In the genomic region with DNA sequence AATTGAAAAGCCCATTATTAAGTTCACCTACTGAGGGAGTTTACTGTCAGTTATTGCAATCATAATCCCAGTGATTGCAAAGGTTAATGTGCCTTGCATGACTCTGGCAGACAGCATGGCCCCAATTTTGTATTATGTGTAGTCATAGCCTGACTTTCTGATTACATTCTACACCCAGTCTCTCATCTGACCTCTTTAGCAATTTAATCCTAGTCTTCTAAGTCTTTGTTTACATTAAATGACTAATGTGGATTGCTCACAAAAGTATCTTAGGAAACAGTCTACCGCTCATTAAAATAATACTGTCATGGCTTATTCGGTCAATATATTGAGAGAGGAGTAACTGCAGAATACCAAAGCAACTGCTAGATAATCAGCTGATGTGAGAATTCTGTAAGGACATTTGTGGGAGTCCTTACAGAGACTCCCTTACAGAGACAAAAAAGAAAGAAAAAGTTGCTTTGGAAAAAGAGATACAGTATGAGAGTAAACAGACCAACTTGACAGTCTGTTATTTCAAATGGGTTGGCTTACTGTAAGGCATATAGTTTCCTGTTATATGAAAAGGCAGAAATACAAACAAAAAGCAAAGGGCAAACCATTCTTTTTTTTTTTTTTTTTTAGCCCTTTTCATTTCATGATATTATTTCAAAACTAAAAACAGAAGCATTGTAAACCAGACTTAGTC, we compare ENCODE assay signal across 1 cellular context.
TF ChIP-seq lines count a peak whose summit lies in the region.

No MANE protein-coding gene starts in this region.

TF ChIP-seq in HCT116, 20 proteins besides CTCF, POLR2A, EP300 and RAD21:
- TF ChIP-seq CBX3 (IDR thresholded peaks at IDR 0.05; ENCODE audit: low read depth) (0 out of 2 replicates have a peak, but pooled peaks have one; percentile 16), ZFX (IDR thresholded peaks at IDR 0.05) (no peak), ZNF274 (IDR thresholded peaks at IDR 0.05; ENCODE audit: low read depth, low read length) (no peak), EZH2phosphoT487 (IDR thresholded peaks at IDR 0.05; ENCODE audit: borderline replicate concordance) (no peak), CEBPB (IDR thresholded peaks at IDR 0.05; ENCODE audit: low read depth) (peak; percentile 50; the same call in 1 of the 2 replicates), FOSL1 (IDR thresholded peaks at IDR 0.05; ENCODE audit: low read depth) (peak; percentile 46; the same call in 1 of the 2 replicates), EGR1 (IDR thresholded peaks at IDR 0.05; ENCODE audit: low read depth) (no peak), SIN3A (IDR thresholded peaks at IDR 0.05; ENCODE audit: low read depth) (no peak), YY1 (IDR thresholded peaks at IDR 0.05; ENCODE audit: extremely low read depth, insufficient replicate concordance, low read depth, low read length) (no peak), ELF1 (IDR thresholded peaks at IDR 0.05; ENCODE audit: borderline replicate concordance, low read depth) (no peak), SP1 (IDR thresholded peaks at IDR 0.05; ENCODE audit: low read depth) (0 out of 2 replicates have a peak, but pooled peaks have one; percentile 25), JUND (IDR thresholded peaks at IDR 0.05) (peak; percentile 34; the same call in 1 of the 2 replicates), SRF (IDR thresholded peaks at IDR 0.05; ENCODE audit: low read depth) (no peak), TCF7L2 (IDR thresholded peaks at IDR 0.05; ENCODE audit: borderline replicate concordance, extremely low read depth, insufficient read depth, insufficient read length) (no peak), POLR2AphosphoS5 (IDR thresholded peaks at IDR 0.05; ENCODE audit: low read depth, low read length) (no peak), EZH2 (IDR thresholded peaks at IDR 0.05) (no peak)
- TF ChIP-seq, protein P1, sequence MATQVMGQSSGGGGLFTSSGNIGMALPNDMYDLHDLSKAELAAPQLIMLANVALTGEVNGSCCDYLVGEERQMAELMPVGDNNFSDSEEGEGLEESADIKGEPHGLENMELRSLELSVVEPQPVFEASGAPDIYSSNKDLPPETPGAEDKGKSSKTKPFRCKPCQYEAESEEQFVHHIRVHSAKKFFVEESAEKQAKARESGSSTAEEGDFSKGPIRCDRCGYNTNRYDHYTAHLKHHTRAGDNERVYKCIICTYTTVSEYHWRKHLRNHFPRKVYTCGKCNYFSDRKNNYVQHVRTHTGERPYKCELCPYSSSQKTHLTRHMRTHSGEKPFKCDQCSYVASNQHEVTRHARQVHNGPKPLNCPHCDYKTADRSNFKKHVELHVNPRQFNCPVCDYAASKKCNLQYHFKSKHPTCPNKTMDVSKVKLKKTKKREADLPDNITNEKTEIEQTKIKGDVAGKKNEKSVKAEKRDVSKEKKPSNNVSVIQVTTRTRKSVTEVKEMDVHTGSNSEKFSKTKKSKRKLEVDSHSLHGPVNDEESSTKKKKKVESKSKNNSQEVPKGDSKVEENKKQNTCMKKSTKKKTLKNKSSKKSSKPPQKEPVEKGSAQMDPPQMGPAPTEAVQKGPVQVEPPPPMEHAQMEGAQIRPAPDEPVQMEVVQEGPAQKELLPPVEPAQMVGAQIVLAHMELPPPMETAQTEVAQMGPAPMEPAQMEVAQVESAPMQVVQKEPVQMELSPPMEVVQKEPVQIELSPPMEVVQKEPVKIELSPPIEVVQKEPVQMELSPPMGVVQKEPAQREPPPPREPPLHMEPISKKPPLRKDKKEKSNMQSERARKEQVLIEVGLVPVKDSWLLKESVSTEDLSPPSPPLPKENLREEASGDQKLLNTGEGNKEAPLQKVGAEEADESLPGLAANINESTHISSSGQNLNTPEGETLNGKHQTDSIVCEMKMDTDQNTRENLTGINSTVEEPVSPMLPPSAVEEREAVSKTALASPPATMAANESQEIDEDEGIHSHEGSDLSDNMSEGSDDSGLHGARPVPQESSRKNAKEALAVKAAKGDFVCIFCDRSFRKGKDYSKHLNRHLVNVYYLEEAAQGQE (IDR thresholded peaks at IDR 0.05; ENCODE audit: low read depth): no peak
- TF ChIP-seq, protein P2, sequence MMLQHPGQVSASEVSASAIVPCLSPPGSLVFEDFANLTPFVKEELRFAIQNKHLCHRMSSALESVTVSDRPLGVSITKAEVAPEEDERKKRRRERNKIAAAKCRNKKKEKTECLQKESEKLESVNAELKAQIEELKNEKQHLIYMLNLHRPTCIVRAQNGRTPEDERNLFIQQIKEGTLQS (IDR thresholded peaks at IDR 0.05): no peak
- TF ChIP-seq, protein P3, sequence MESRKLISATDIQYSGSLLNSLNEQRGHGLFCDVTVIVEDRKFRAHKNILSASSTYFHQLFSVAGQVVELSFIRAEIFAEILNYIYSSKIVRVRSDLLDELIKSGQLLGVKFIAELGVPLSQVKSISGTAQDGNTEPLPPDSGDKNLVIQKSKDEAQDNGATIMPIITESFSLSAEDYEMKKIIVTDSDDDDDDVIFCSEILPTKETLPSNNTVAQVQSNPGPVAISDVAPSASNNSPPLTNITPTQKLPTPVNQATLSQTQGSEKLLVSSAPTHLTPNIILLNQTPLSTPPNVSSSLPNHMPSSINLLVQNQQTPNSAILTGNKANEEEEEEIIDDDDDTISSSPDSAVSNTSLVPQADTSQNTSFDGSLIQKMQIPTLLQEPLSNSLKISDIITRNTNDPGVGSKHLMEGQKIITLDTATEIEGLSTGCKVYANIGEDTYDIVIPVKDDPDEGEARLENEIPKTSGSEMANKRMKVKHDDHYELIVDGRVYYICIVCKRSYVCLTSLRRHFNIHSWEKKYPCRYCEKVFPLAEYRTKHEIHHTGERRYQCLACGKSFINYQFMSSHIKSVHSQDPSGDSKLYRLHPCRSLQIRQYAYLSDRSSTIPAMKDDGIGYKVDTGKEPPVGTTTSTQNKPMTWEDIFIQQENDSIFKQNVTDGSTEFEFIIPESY (IDR thresholded peaks at IDR 0.05; ENCODE audit: extremely low read depth, insufficient replicate concordance, low read length): no peak
- TF ChIP-seq, protein P4, sequence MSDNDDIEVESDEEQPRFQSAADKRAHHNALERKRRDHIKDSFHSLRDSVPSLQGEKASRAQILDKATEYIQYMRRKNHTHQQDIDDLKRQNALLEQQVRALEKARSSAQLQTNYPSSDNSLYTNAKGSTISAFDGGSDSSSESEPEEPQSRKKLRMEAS (IDR thresholded peaks at IDR 0.05): no peak
